27 cellular contexts compared by ENCODE assay signal in genomic region chr1:217614319-217614718, GRCh38. TPM values are rescaled to one million over a fixed set of nuclear protein-coding genes. Genes with fewer than 3 reads are reported as not detected.
A peak's percentile ranks its signal among the peaks of the same experiment; 100 is the strongest.
DNase-seq lines count a peak whose midpoint lies in the region; ATAC-seq, FAIRE-seq and TF ChIP-seq lines count a peak whose summit lies in the region.
"Had no signal": no experiment of that assay in that cellular context is flagged by ENCODE, and none has a peak within 500 bp of the region (broad histone marks: within the 10 kb centered on the region; RNA-seq: fewer than 3 reads in every experiment).

No MANE protein-coding gene starts in this region.

- H4K20me1 ChIP-seq in GM23338 (replicated peaks; ENCODE audit: insufficient read depth) (no peaks in the 10 kb centered on the region; the same call in 1 of the 2 replicates), keratinocyte (ENCODE audit: control insufficient read depth, extremely low read depth, insufficient read depth, low read length) (no peaks in the 10 kb centered on the region)

- TF ChIP-seq POLR2A in esophagus squamous epithelium (IDR thresholded peaks at IDR 0.05), result no peak

- H3K27ac ChIP-seq in GM23338 (ENCODE audit: low read depth), result no peak overlapping the region
- no peak overlapping the region for H3K27ac ChIP-seq in keratinocyte (ENCODE audit: control insufficient read depth, insufficient read depth, low read length)
- H3K27ac ChIP-seq in esophagus squamous epithelium, result no peak overlapping the region
- H3K27ac ChIP-seq in upper lobe of right lung, result no peak overlapping the region
- H3K27ac ChIP-seq: C4-2B, GM23248, RWPE1 had no signal

- TF ChIP-seq CTCF in AG10803 (conservative IDR thresholded peaks at IDR 0.05; ENCODE audit: low read length) (no peak), GM23338 (conservative IDR thresholded peaks at IDR 0.05; ENCODE audit: low read depth in 2 of 2) (no peak), keratinocyte (optimal IDR thresholded peaks at IDR 0.05 in 1 of 3, IDR thresholded peaks at IDR 0.05 in 1 of 3, conservative IDR thresholded peaks at IDR 0.05 in 1 of 3; ENCODE audit: extremely low read depth in 1 of 3, insufficient read depth in 2 of 3, low read length in 3 of 3) (no peak), esophagus squamous epithelium (IDR thresholded peaks at IDR 0.05) (no peak), upper lobe of right lung (IDR thresholded peaks at IDR 0.05) (no peak)

- peaks cover 2% of the 10 kb centered on the region; the same call in 1 of the 3 replicates for H3K36me3 Mint-ChIP-seq in GM23338 (ENCODE audit: low read depth)
- H3K36me3 Mint-ChIP-seq in natural killer cell treated with Interleukin-12 subunit alpha and Interleukin-12 subunit beta and Interleukin-15 and Interleukin-18, amount 100 ng/mL, for 72 hours, result no peaks in the 10 kb centered on the region

- peak overlapping the region; percentile 23; the same call in 1 of the 2 replicates for H3K27ac Mint-ChIP-seq in GM23338
- no peak overlapping the region for H3K27ac Mint-ChIP-seq in natural killer cell treated with Interleukin-12 subunit alpha and Interleukin-12 subunit beta and Interleukin-15 and Interleukin-18, amount 100 ng/mL, for 72 hours
- H3K27ac Mint-ChIP-seq: T-cell had no signal

- 38 to 71% methylated on average over 2 of the region's 2 CpGs for WGBS in esophagus squamous epithelium, 2 donors

- ATAC-seq in GM23338 (no peak), SK-N-SH treated with all-trans-retinoic acid at 6 μM for 48 hours (peak; percentile 28), upper lobe of right lung (no peak)
- ATAC-seq in natural killer cell treated with Interleukin-12 subunit alpha and Interleukin-12 subunit beta and Interleukin-15 and Interleukin-18, amount 100 ng/mL, for 72 hours, result no peak
- ATAC-seq: T-cell had no signal

- no peaks in the 10 kb centered on the region for H3K36me3 ChIP-seq in GM23338 (ENCODE audit: insufficient read depth)
- H3K36me3 ChIP-seq in keratinocyte (ENCODE audit: control insufficient read depth in 2 of 2, extremely low read depth in 1 of 2, insufficient read depth in 2 of 2, low read length in 2 of 2), result peaks cover 4 to 5% of the 10 kb centered on the region in 2 experiments
- peaks cover 0 to 43% (median 0%) of the 10 kb centered on the region in 3 donors for H3K36me3 ChIP-seq in esophagus squamous epithelium
- H3K36me3 ChIP-seq in upper lobe of right lung, result peaks cover 14% of the 10 kb centered on the region

- intact Hi-C loops in esophagus squamous epithelium (cut with DNase I), result no loop called here
- intact Hi-C loops in upper lobe of right lung (cut with DNase I), result no loop called here

- no peaks in the 10 kb centered on the region for H3K9me1 ChIP-seq in keratinocyte (ENCODE audit: control insufficient read depth, extremely low read depth, insufficient read depth, low read length)

- H3K4me1 ChIP-seq in GM23338 (ENCODE audit: insufficient read depth) (no peaks in the 10 kb centered on the region), keratinocyte (ENCODE audit: control insufficient read depth, extremely low read depth, insufficient read depth, low read length) (no peaks in the 10 kb centered on the region), esophagus squamous epithelium (no peaks in the 10 kb centered on the region), upper lobe of right lung (no peaks in the 10 kb centered on the region)

- H3K9me2 ChIP-seq in GM23338 (ENCODE audit: insufficient read depth), result no peaks in the 10 kb centered on the region

- H2AFZ ChIP-seq in GM23338, result no peak overlapping the region
- H2AFZ ChIP-seq in keratinocyte (ENCODE audit: control insufficient read depth, low read length), result no peak overlapping the region
- H2AFZ ChIP-seq: GM23248 had no signal

- no peak overlapping the region for H3K4me2 ChIP-seq in GM23338
- no peak overlapping the region for H3K4me2 ChIP-seq in keratinocyte (ENCODE audit: control insufficient read depth, extremely low read depth, insufficient read depth, low read depth, low read length)

- dilution Hi-C loops in keratinocyte (cut with MboI; ENCODE audit: extremely low pct_ligation_motif_present, low sequenced_read_pairs), result no loop called here

- H3K4me3 ChIP-seq in AG10803 (ENCODE audit: low read length) (no peak overlapping the region), GM23338 (no peak overlapping the region), keratinocyte (ENCODE audit: control insufficient read depth in 2 of 3, extremely low read depth in 1 of 3, insufficient read depth in 2 of 3, low read depth in 1 of 3, low read length in 3 of 3) (no peak overlapping the region), esophagus squamous epithelium (no peak overlapping the region), upper lobe of right lung (no peak overlapping the region)
- H3K4me3 ChIP-seq: GM23248, HAP-1 had no signal

- H3K9me3 ChIP-seq in keratinocyte (ENCODE audit: control insufficient read depth, low read depth, low read length) (no peaks in the 10 kb centered on the region), esophagus squamous epithelium (no peaks in the 10 kb centered on the region), upper lobe of right lung (no peaks in the 10 kb centered on the region)
- H3K9me3 ChIP-seq: HAP-1 had no signal

- DNase-seq in AG10803 (ENCODE audit: low read depth) (peak; percentile 25), GM23338 (ENCODE audit: low spot score) (no peak), keratinocyte (ENCODE audit: low read depth, low spot score) (no peak), esophagus squamous epithelium (lab: John Stamatoyannopoulos, UW) (no peak), upper lobe of right lung (no peak)
- DNase-seq in natural killer cell treated with Interleukin-12 subunit alpha and Interleukin-12 subunit beta and Interleukin-15 and Interleukin-18, amount 100 ng/mL, for 72 hours (ENCODE audit: low spot score), result no peak
- DNase-seq in stimulated activated CD8-positive, alpha-beta memory T cell treated with anti-CD3 and anti-CD28 coated beads, Interleukin-4, amount 100 ng/mL, for 48 hours, result no peak
- DNase-seq: 8988T; AML-193; Calu3; CD8-positive, alpha-beta memory T cell; GF-D8; GM23248; KG1; MV-4-11; NCI-H1105 treated with DMSO at 0.1 percent for 48 hours; NCI-H2029 treated with DMSO at 0.1 percent for 48 hours; NCI-H2171; NCI-H446 treated with DMSO at 0.1 percent for 48 hours; NCI-H526 treated with DMSO at 0.1 percent for 48 hours; SHP77 treated with DMSO at 0.1 percent for 48 hours; T-cell had no signal

- H3K4me3 Mint-ChIP-seq in GM23338, result no peak overlapping the region
- H3K4me3 Mint-ChIP-seq in natural killer cell treated with Interleukin-12 subunit alpha and Interleukin-12 subunit beta and Interleukin-15 and Interleukin-18, amount 100 ng/mL, for 72 hours, result no peak overlapping the region
- H3K4me3 Mint-ChIP-seq: CD8-positive, alpha-beta memory T cell; T-cell had no signal

- H3K79me2 ChIP-seq in GM23338 (replicated peaks; ENCODE audit: insufficient read depth) (peaks cover 23% of the 10 kb centered on the region; the same call in 1 of the 2 replicates), keratinocyte (ENCODE audit: control insufficient read depth, insufficient read depth, low read length) (peaks cover 20% of the 10 kb centered on the region)

- no peaks in the 10 kb centered on the region for H3K27me3 Mint-ChIP-seq in GM23338 (ENCODE audit: insufficient read depth, low read depth, poor library complexity)
- H3K27me3 Mint-ChIP-seq in natural killer cell treated with Interleukin-12 subunit alpha and Interleukin-12 subunit beta and Interleukin-15 and Interleukin-18, amount 100 ng/mL, for 72 hours, result no peaks in the 10 kb centered on the region
- H3K27me3 Mint-ChIP-seq: CD8-positive, alpha-beta memory T cell; T-cell had no signal

- H3K4me1 Mint-ChIP-seq in GM23338, result no peaks in the 10 kb centered on the region
- H3K4me1 Mint-ChIP-seq in natural killer cell treated with Interleukin-12 subunit alpha and Interleukin-12 subunit beta and Interleukin-15 and Interleukin-18, amount 100 ng/mL, for 72 hours (ENCODE audit: low read depth in 2 of 2), result peaks cover 0 to 5% of the 10 kb centered on the region in 2 donors

- peak; percentile 46 for FAIRE-seq in keratinocyte (lab: Jason Lieb, UNC)
- FAIRE-seq: HTR-8/SVneo had no signal

- no peak overlapping the region for H3K9ac ChIP-seq in keratinocyte (ENCODE audit: control insufficient read depth, extremely low read depth, insufficient read depth, low read length)
- H3K9ac ChIP-seq: GM23248 had no signal

- H3K9me3 Mint-ChIP-seq in GM23338, result no peaks in the 10 kb centered on the region
- H3K9me3 Mint-ChIP-seq in natural killer cell treated with Interleukin-12 subunit alpha and Interleukin-12 subunit beta and Interleukin-15 and Interleukin-18, amount 100 ng/mL, for 72 hours, result no peaks in the 10 kb centered on the region
- H3K9me3 Mint-ChIP-seq: CD8-positive, alpha-beta memory T cell; T-cell had no signal

- H3K27me3 ChIP-seq in GM23338 (ENCODE audit: insufficient read depth) (no peaks in the 10 kb centered on the region), keratinocyte (ENCODE audit: control insufficient read depth, extremely low read depth, insufficient read depth, low read length) (no peaks in the 10 kb centered on the region), esophagus squamous epithelium (no peaks in the 10 kb centered on the region), upper lobe of right lung (no peaks in the 10 kb centered on the region)

- no peaks in the 10 kb centered on the region for H3F3A ChIP-seq in GM23338 (replicated peaks; ENCODE audit: low read depth)

RNA-seq across cellular contexts. Expression of gene GPATCH2, which starts 16.6 kb away (rescaled TPM):
- total RNA-seq in GM23338 (2014; rRNA removed; shearing (Covaris generic)), result 19.4 and 26.7 TPM in 2 replicates
- polyA plus RNA-seq in GM23338 (2016; fragmentation: Nextera tagmentation; extraction: Ambion mirVana), result 11.1 and 12.3 TPM in 2 replicates
- 7.7 to 15.7 TPM (median 9.1 TPM) in 3 replicates for polyA plus RNA-seq in keratinocyte
- 23.6 TPM for polyA plus RNA-seq in keratinocyte (2011; ENCODE audit: low read depth)
- polyA plus RNA-seq in keratinocyte (2011; cell fraction: cytosol; rRNA removed), result 3.1 and 5.9 TPM in 2 replicates
- 26.1 and 33.6 TPM in 2 replicates for polyA plus RNA-seq in keratinocyte (2011; cell fraction: nucleus; rRNA removed)
- 7.5 and 9.3 TPM in 2 replicates for polyA plus RNA-seq in keratinocyte (2012; ENCODE audit: low replicate concordance)
- polyA minus RNA-seq in keratinocyte, result 2.0 to 23.0 TPM (median 9.4 TPM) in 3 replicates
- 5.4 TPM for polyA minus RNA-seq in keratinocyte (2011; cell fraction: cytosol; rRNA and poly(A)+ RNA removed)
- 28.8 and 48.3 TPM in 2 replicates for polyA minus RNA-seq in keratinocyte (2011; cell fraction: nucleus; rRNA and poly(A)+ RNA removed)
- total RNA-seq in natural killer cell treated with Interleukin-12 subunit alpha and Interleukin-12 subunit beta and Interleukin-15 and Interleukin-18, amount 100 ng/mL, for 72 hours, result 10 to 100 TPM; 12.3 to 14.4 TPM
- total RNA-seq in esophagus squamous epithelium, result 10 to 100 TPM in 2 of 4 donors, 1 to 10 TPM in 2; 6.1 to 16.6 (median 11.0) TPM
- total RNA-seq in upper lobe of right lung, result 11.3 TPM

RNA-seq across cellular contexts. Expression of gene SPATA17, which starts 16.8 kb away (rescaled TPM):
- 1.3 and 3.5 TPM in 2 replicates for total RNA-seq in GM23338 (2014; rRNA removed; shearing (Covaris generic))
- polyA plus RNA-seq in GM23338 (2016; fragmentation: Nextera tagmentation; extraction: Ambion mirVana), result 1.2 and 1.4 TPM in 2 replicates
- polyA plus RNA-seq in keratinocyte, result 0.82 to 1.8 TPM (median 1.4 TPM) in 3 replicates
- 0.91 TPM for polyA plus RNA-seq in keratinocyte (2011; ENCODE audit: low read depth)
- 1.0 and 1.2 TPM in 2 replicates for polyA plus RNA-seq in keratinocyte (2011; cell fraction: cytosol; rRNA removed)
- 0.56 and 1.1 TPM in 2 replicates for polyA plus RNA-seq in keratinocyte (2011; cell fraction: nucleus; rRNA removed)
- 0.96 and 1.0 TPM in 2 replicates for polyA plus RNA-seq in keratinocyte (2012; ENCODE audit: low replicate concordance)
- 0.86 to 1.5 TPM in 2 of 3 replicates, not detected in the other for polyA minus RNA-seq in keratinocyte
- not detected for polyA minus RNA-seq in keratinocyte (2011; cell fraction: cytosol; rRNA and poly(A)+ RNA removed)
- polyA minus RNA-seq in keratinocyte (2011; cell fraction: nucleus; rRNA and poly(A)+ RNA removed), result 0.84 and 1.6 TPM in 2 replicates
- total RNA-seq in natural killer cell treated with Interleukin-12 subunit alpha and Interleukin-12 subunit beta and Interleukin-15 and Interleukin-18, amount 100 ng/mL, for 72 hours, result not detected
- total RNA-seq in esophagus squamous epithelium, result under 1 TPM in 3 of 4 donors, not detected in 1; 0.11 to 0.19 (median 0.13) TPM
- total RNA-seq in upper lobe of right lung, result 0.26 TPM
- polyA plus RNA-seq: CD8-positive, alpha-beta memory T cell had no signal
